In the genomic region with DNA sequence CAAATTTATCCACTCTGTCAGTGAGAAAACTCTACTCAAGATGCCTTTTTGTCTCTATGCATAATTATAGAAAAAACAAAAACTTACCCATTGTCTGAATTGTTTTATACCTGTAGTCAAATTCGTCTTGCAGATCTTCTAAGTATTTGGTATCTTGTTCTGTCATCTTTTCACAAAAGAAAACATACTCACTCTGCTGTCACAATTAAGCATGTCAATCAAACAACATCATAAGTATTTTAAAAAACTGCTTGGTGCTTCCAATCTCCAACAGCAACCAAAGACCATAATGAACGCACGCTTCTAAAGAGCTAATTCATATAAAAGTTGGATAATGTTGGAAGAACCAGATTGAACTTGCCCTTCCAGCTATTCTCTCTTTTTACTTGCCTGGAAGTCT, we compare ENCODE assay signal across 24 cellular contexts. TPM values are rescaled to one million over a fixed set of nuclear protein-coding genes. Genes with fewer than 3 reads are reported as not detected.
DNase-seq lines count a peak whose midpoint lies in the region; ATAC-seq, FAIRE-seq and TF ChIP-seq lines count a peak whose summit lies in the region.
"Had no signal": no experiment of that assay in that cellular context is flagged by ENCODE, and none has a peak within 500 bp of the region (broad histone marks: within the 10 kb centered on the region; RNA-seq: fewer than 3 reads in every experiment).

No MANE protein-coding gene starts in this region.

- H3K27me3 ChIP-seq in CD4-positive, CD25-positive, alpha-beta regulatory T cell (ENCODE audit: control insufficient read depth, insufficient read depth, low read length): no peaks in the 10 kb centered on the region
- no peaks in the 10 kb centered on the region for H3K27me3 ChIP-seq in CD4-positive, alpha-beta T cell (ENCODE audit: control insufficient read depth, insufficient read depth, low read length)
- H3K27me3 ChIP-seq in K562 (ENCODE audit: control insufficient read depth in 2 of 2, insufficient read depth in 2 of 2, low read length in 2 of 2): no peaks in the 10 kb centered on the region
- H3K27me3 ChIP-seq: esophagus squamous epithelium, sigmoid colon had no signal

- peaks cover 5% of the 10 kb centered on the region for H3K36me3 ChIP-seq in CD4-positive, CD25-positive, alpha-beta regulatory T cell (ENCODE audit: control insufficient read depth, insufficient read depth, low read length)
- H3K36me3 ChIP-seq in K562 (ENCODE audit: control insufficient read depth, insufficient read depth, low read length): no peaks in the 10 kb centered on the region
- H3K36me3 ChIP-seq: esophagus squamous epithelium, sigmoid colon had no signal

- peaks cover 39 to 58% (median 48%) of the 10 kb centered on the region in 4 donors for H3K4me1 Mint-ChIP-seq in CD4-positive, CD25-positive, alpha-beta regulatory T cell
- H3K4me1 Mint-ChIP-seq in CD4-positive, alpha-beta T cell (ENCODE audit: low read depth): peaks cover 55% of the 10 kb centered on the region
- H3K4me1 Mint-ChIP-seq in T-helper 2 cell treated with Interferon-gamma antibody and Interleukin-4, amounts not matched to agents 5 μg/mL and 100 μg/mL, for 36 hours (ENCODE audit: low read depth): peaks cover 65% of the 10 kb centered on the region

- H3K4me2 ChIP-seq in K562 (ENCODE audit: insufficient read depth, low read length): no peak overlapping the region

- WGBS in K562 (ENCODE audit: insufficient coverage, low coverage, missing lambda C conversion rate): 0% methylated on average over 3 of the region's 3 CpGs

- TF ChIP-seq EP300 in K562 (IDR thresholded peaks at IDR 0.05; ENCODE audit: low read length): no peak

- H3K4me3 ChIP-seq in CD4-positive, CD25-positive, alpha-beta regulatory T cell (ENCODE audit: low read depth, low read length): peak overlapping the region; percentile 3
- H3K4me3 ChIP-seq in K562: no peak overlapping the region
- H3K4me3 ChIP-seq: esophagus squamous epithelium, GM12878, mucosa of descending colon, psoas muscle, sigmoid colon had no signal

- peak overlapping the region in 2 of 3 donors; percentile 23 to 89 for H3K27ac Mint-ChIP-seq in CD4-positive, CD25-positive, alpha-beta regulatory T cell
- H3K27ac Mint-ChIP-seq in CD4-positive, alpha-beta T cell: peak overlapping the region; percentile 81
- H3K27ac Mint-ChIP-seq in T-helper 2 cell treated with Interferon-gamma antibody and Interleukin-4, amounts not matched to agents 5 μg/mL and 100 μg/mL, for 36 hours: peak overlapping the region; percentile 85
- H3K27ac Mint-ChIP-seq: dendritic cell treated with granulocyte-macrophage colony-stimulating factor and Interleukin-4, amounts not matched to agents 40 ng/mL and 50 ng/mL, for 4 days; stimulated activated naive B cell treated with anti-CD40 and anti-IgM and Interleukin-4, amounts not matched to agents 10 μg/mL and 1 μg/mL and 100 μg/mL, for 72 hours had no signal

- H3K27me3 Mint-ChIP-seq in CD4-positive, CD25-positive, alpha-beta regulatory T cell: no peaks in the 10 kb centered on the region
- no peaks in the 10 kb centered on the region for H3K27me3 Mint-ChIP-seq in CD4-positive, alpha-beta T cell
- H3K27me3 Mint-ChIP-seq in T-helper 2 cell treated with Interferon-gamma antibody and Interleukin-4, amounts not matched to agents 5 μg/mL and 100 μg/mL, for 36 hours (ENCODE audit: low read depth): no peaks in the 10 kb centered on the region
- H3K27me3 Mint-ChIP-seq: dendritic cell treated with granulocyte-macrophage colony-stimulating factor and Interleukin-4, amounts not matched to agents 40 ng/mL and 50 ng/mL, for 4 days; stimulated activated naive B cell treated with anti-CD40 and anti-IgM and Interleukin-4, amounts not matched to agents 10 μg/mL and 1 μg/mL and 100 μg/mL, for 72 hours had no signal

- no peaks in the 10 kb centered on the region for H3K9me1 ChIP-seq in K562 (ENCODE audit: control insufficient read depth, insufficient read depth, low read length)

- no peaks in the 10 kb centered on the region for H3K9me3 ChIP-seq in CD4-positive, CD25-positive, alpha-beta regulatory T cell (ENCODE audit: control insufficient read depth in 2 of 2, low read length in 2 of 2)
- no peaks in the 10 kb centered on the region for H3K9me3 ChIP-seq in CD4-positive, alpha-beta T cell (ENCODE audit: control insufficient read depth, low read length)
- no peaks in the 10 kb centered on the region for H3K9me3 ChIP-seq in K562 (replicated peaks; ENCODE audit: control insufficient read depth, insufficient read depth, low read depth, low read length)
- H3K9me3 ChIP-seq: esophagus squamous epithelium, mucosa of descending colon, psoas muscle, sigmoid colon had no signal

- in situ Hi-C loops in K562 (cut with MboI): no loop called here

- no peak for ATAC-seq in CD4-positive, CD25-positive, alpha-beta regulatory T cell (ENCODE audit: low read depth in 2 of 2)
- ATAC-seq in CD4-positive, alpha-beta T cell (ENCODE audit: poor library complexity): no peak
- no peak for ATAC-seq in K562
- ATAC-seq: GM12878; mucosa of descending colon; psoas muscle; stimulated activated naive B cell treated with anti-CD40 and anti-IgM and Interleukin-4, amounts not matched to agents 10 μg/mL and 1 μg/mL and 100 μg/mL, for 72 hours had no signal

- H3K9ac ChIP-seq in K562 (ENCODE audit: insufficient read depth in 1 of 2, low read depth in 2 of 2, low read length in 2 of 2): no peak overlapping the region

- no peaks in the 10 kb centered on the region for H3K9me3 Mint-ChIP-seq in CD4-positive, CD25-positive, alpha-beta regulatory T cell
- peaks cover 2% of the 10 kb centered on the region for H3K9me3 Mint-ChIP-seq in CD4-positive, alpha-beta T cell
- no peaks in the 10 kb centered on the region for H3K9me3 Mint-ChIP-seq in T-helper 2 cell treated with Interferon-gamma antibody and Interleukin-4, amounts not matched to agents 5 μg/mL and 100 μg/mL, for 36 hours
- H3K9me3 Mint-ChIP-seq: dendritic cell treated with granulocyte-macrophage colony-stimulating factor and Interleukin-4, amounts not matched to agents 40 ng/mL and 50 ng/mL, for 4 days; stimulated activated naive B cell treated with anti-CD40 and anti-IgM and Interleukin-4, amounts not matched to agents 10 μg/mL and 1 μg/mL and 100 μg/mL, for 72 hours had no signal

- TF ChIP-seq RAD21 in K562 (CRISPR knock-in tag; conservative IDR thresholded peaks at IDR 0.05 in 1 of 2, IDR thresholded peaks at IDR 0.05 in 1 of 2): no peak

- DNase-seq in CD4-positive, CD25-positive, alpha-beta regulatory T cell: peak in 1 of 3 donors; percentile 51
- no peak for DNase-seq in CD4-positive, alpha-beta T cell
- no peak for DNase-seq in T-helper 2 cell treated with Interferon-gamma antibody and Interleukin-4, amounts not matched to agents 5 μg/mL and 100 μg/mL, for 36 hours (ENCODE audit: low spot score)
- DNase-seq in K562 (ENCODE audit: extremely low read depth in 1 of 4, low spot score in 3 of 4): no peak
- no peak for DNase-seq in activated CD4-positive, CD25-positive, alpha-beta regulatory T cell (lab: John Stamatoyannopoulos, UW)
- DNase-seq in posterior vena cava (ENCODE audit: low spot score): no peak
- no peak for DNase-seq in GM19238 (ENCODE audit: insufficient read length, low spot score)
- DNase-seq: activated T-cell treated with anti-CD3 and anti-CD28 coated beads for 4 hours; C1 segment of cervical spinal cord; caudate nucleus; esophagus squamous epithelium; foreskin melanocyte; Karpas-422; mucosa of descending colon; NCI-H1436; NCI-H446 treated with DMSO at 0.1 percent for 48 hours; NCI-H82; psoas muscle; sigmoid colon; stimulated activated CD4-positive, alpha-beta T cell treated with anti-CD3 and anti-CD28 coated beads, Interleukin-4, amount 100 ng/mL, for 4 hours; stimulated activated naive B cell treated with anti-CD40 and anti-IgM and Interleukin-4, amounts not matched to agents 10 μg/mL and 1 μg/mL and 100 μg/mL, for 72 hours had no signal

- no TSS peak for BruUV-seq in K562 (replicated peaks; lab: Mats Ljungman, UMichigan)

- peak overlapping the region; percentile 1 for H3K27ac ChIP-seq in CD4-positive, CD25-positive, alpha-beta regulatory T cell (ENCODE audit: insufficient read depth, low read length, poor library complexity, severe bottlenecking)
- H3K27ac ChIP-seq in CD4-positive, alpha-beta T cell (ENCODE audit: low read depth, low read length): no peak overlapping the region
- no peak overlapping the region for H3K27ac ChIP-seq in K562 (ENCODE audit: extremely low read depth, low read depth, low read length)
- H3K27ac ChIP-seq: esophagus squamous epithelium, psoas muscle, RWPE1, sigmoid colon had no signal

- no peaks in the 10 kb centered on the region for H4K20me1 ChIP-seq in K562 (replicated peaks; ENCODE audit: control insufficient read depth, insufficient read depth, low read length)

- no peak for TF ChIP-seq POLR2A in K562 (conservative IDR thresholded peaks at IDR 0.05)

- no peak for TF ChIP-seq CTCF in CD4-positive, alpha-beta T cell (IDR thresholded peaks at IDR 0.05)
- no peak for TF ChIP-seq CTCF in K562 (IDR thresholded peaks at IDR 0.05 in 2 of 3, conservative IDR thresholded peaks at IDR 0.05 in 1 of 3; ENCODE audit: insufficient read depth in 2 of 3, low read depth in 1 of 3, low read length in 3 of 3)

- no peak overlapping the region for H2AFZ ChIP-seq in K562 (ENCODE audit: low read depth, low read length)

- H3K4me3 Mint-ChIP-seq in CD4-positive, CD25-positive, alpha-beta regulatory T cell: peak overlapping the region in 1 of 4 donors; percentile 36
- no peak overlapping the region for H3K4me3 Mint-ChIP-seq in CD4-positive, alpha-beta T cell
- peak overlapping the region; percentile 90 for H3K4me3 Mint-ChIP-seq in T-helper 2 cell treated with Interferon-gamma antibody and Interleukin-4, amounts not matched to agents 5 μg/mL and 100 μg/mL, for 36 hours
- H3K4me3 Mint-ChIP-seq: dendritic cell treated with granulocyte-macrophage colony-stimulating factor and Interleukin-4, amounts not matched to agents 40 ng/mL and 50 ng/mL, for 4 days; stimulated activated naive B cell treated with anti-CD40 and anti-IgM and Interleukin-4, amounts not matched to agents 10 μg/mL and 1 μg/mL and 100 μg/mL, for 72 hours had no signal

- H3K36me3 Mint-ChIP-seq in CD4-positive, CD25-positive, alpha-beta regulatory T cell: peaks cover 20% of the 10 kb centered on the region
- H3K36me3 Mint-ChIP-seq in CD4-positive, alpha-beta T cell (ENCODE audit: low read depth): peaks cover 60% of the 10 kb centered on the region
- H3K36me3 Mint-ChIP-seq in T-helper 2 cell treated with Interferon-gamma antibody and Interleukin-4, amounts not matched to agents 5 μg/mL and 100 μg/mL, for 36 hours (ENCODE audit: low read depth): peaks cover 73% of the 10 kb centered on the region

- no peaks in the 10 kb centered on the region for H3K79me2 ChIP-seq in K562 (ENCODE audit: control insufficient read depth, insufficient read depth, low read length)

- intact Hi-C loops in CD4-positive, alpha-beta T cell (cut with DNase I, micrococcal nuclease): loop anchor here in 1 of 2 experiments (10.0 kb wide), 1 partner anchor 45 kb away; no protein-coding TSS in a partner anchor
- intact Hi-C loops in K562 (cut with micrococcal nuclease): no loop called here
- intact Hi-C loops in posterior vena cava (cut with DNase I): no loop called here

- CTCF ChIA-PET in CD4-positive, alpha-beta T cell (lab: Charles Lee): no interaction called here
- CTCF ChIA-PET in K562 (lab: Yijun Ruan, JAX; ENCODE audit: low intra/inter-chr PET ratio): no interaction called here

- H3K4me1 ChIP-seq in CD4-positive, CD25-positive, alpha-beta regulatory T cell (ENCODE audit: control insufficient read depth, insufficient read depth, low read length, poor library complexity, severe bottlenecking): peaks cover 39% of the 10 kb centered on the region
- H3K4me1 ChIP-seq in K562 (replicated peaks in 1 of 2; ENCODE audit: control insufficient read depth in 2 of 2, insufficient read depth in 2 of 2, low read length in 2 of 2): no peaks in the 10 kb centered on the region
- H3K4me1 ChIP-seq: esophagus squamous epithelium, sigmoid colon had no signal

- no peak for FAIRE-seq in K562 (lab: Jason Lieb, UNC)
- FAIRE-seq: GM12878 had no signal

- POLR2A ChIA-PET in CD4-positive, alpha-beta T cell (lab: Charles Lee): no interaction called here
- POLR2A ChIA-PET in K562 (lab: Yijun Ruan, JAX): interaction anchor here (1.2 kb wide), 1 partner anchor 12 kb away, joined by 5 read pairs; no protein-coding TSS in a partner anchor

RNA-seq across cellular contexts. Expression of a gene that starts 55.6 kb away (rescaled TPM):
- total RNA-seq in CD4-positive, CD25-positive, alpha-beta regulatory T cell: 262 TPM
- polyA plus RNA-seq in CD4-positive, CD25-positive, alpha-beta regulatory T cell: 100 to 1,000 TPM; 198 to 331 (median 274) TPM
- total RNA-seq in CD4-positive, alpha-beta T cell: 10 to 100 TPM; 56.6 to 57.8 TPM
- 23.7 and 38.9 TPM in 2 replicates for total RNA-seq in K562 (2011; cell fraction: chromatin; rRNA removed; ENCODE audit: low replicate concordance)
- total RNA-seq in K562 (2011; cell fraction: nucleolus; rRNA removed): 18.3 TPM in 2 replicates
- 21.9 and 25.7 TPM in 2 replicates for total RNA-seq in K562 (2011; cell fraction: nucleoplasm; rRNA removed)
- total RNA-seq in K562 (2014; rRNA removed): 19.3 and 25.5 TPM in 2 replicates
- total RNA-seq in K562 (2014; rRNA removed; fragmentation: Illumina TruSeq; extraction: Trizol): 26.8 and 29.8 TPM in 2 replicates
- 32.2 and 33.4 TPM in 2 replicates for total RNA-seq in K562 (2015; rRNA removed; fragmentation: Illumina TruSeq; extraction: Trizol)
- 31.8 and 34.4 TPM in 2 replicates for total RNA-seq in K562 (2021)
- 21.1 and 28.1 TPM in 2 replicates for polyA plus RNA-seq in K562 (2011; rRNA removed)
- polyA plus RNA-seq in K562 (2011; cell fraction: cytosol; rRNA removed): 13.5 and 14.5 TPM in 2 replicates
- 22.4 and 26.8 TPM in 2 replicates for polyA plus RNA-seq in K562 (2011; cell fraction: nucleus; rRNA removed)
- 24.5 and 30.2 TPM in 2 replicates for polyA plus RNA-seq in K562 (2012)
- 26.3 and 31.0 TPM in 2 replicates for polyA plus RNA-seq in K562 (2014; fragmentation: Illumina TruSeq; extraction: Trizol)
- polyA plus RNA-seq in K562 (2014; fragmentation: Nextera tagmentation; extraction: Ambion mirVana): 1 to 10 TPM; 8.7 to 8.8 TPM
- polyA plus RNA-seq in K562 (2014; rRNA removed): 20.8 and 24.4 TPM in 2 replicates
- polyA minus RNA-seq in K562 (2011; rRNA and poly(A)+ RNA removed): 37.2 and 48.2 TPM in 2 replicates
- 15.6 and 40.9 TPM in 2 replicates for polyA minus RNA-seq in K562 (2011; cell fraction: cytosol; rRNA and poly(A)+ RNA removed)
- polyA minus RNA-seq in K562 (2011; cell fraction: nucleus; rRNA and poly(A)+ RNA removed): 27.1 and 29.4 TPM in 2 replicates
- 10 to 100 TPM; 57.9 to 88.4 TPM for total RNA-seq in posterior vena cava
